33 cellular contexts compared by ENCODE assay signal in genomic region chr5:170563808-170564207, GRCh38. TPM values are rescaled to one million over a fixed set of nuclear protein-coding genes. Genes with fewer than 3 reads are reported as not detected.
"Had no signal": no experiment of that assay in that cellular context is flagged by ENCODE, and none has a peak within 500 bp of the region (broad histone marks: within the 10 kb centered on the region; RNA-seq: fewer than 3 reads in every experiment).

No MANE protein-coding gene starts in this region.

- H3K4me3 Mint-ChIP-seq: activated CD4-positive, alpha-beta memory T cell treated with anti-CD3 and anti-CD28 coated beads, Interleukin-2, amount 10 ng/mL, durations not matched to agents 7 days and 5 days; activated CD4-positive, alpha-beta T cell treated with anti-CD3 and anti-CD28 coated beads, Interleukin-2, amount 10 ng/mL, durations not matched to agents 7 days and 5 days; activated naive CD4-positive, alpha-beta T cell treated with anti-CD3 and anti-CD28 coated beads, Interleukin-2, amount 10 ng/mL, durations not matched to agents 7 days and 5 days; activated naive CD8-positive, alpha-beta T cell treated with anti-CD3 and anti-CD28 coated beads, Interleukin-2, amount 10 ng/mL, durations not matched to agents 7 days and 5 days; activated T-helper 1 cell treated with anti-CD3 and anti-CD28 coated beads, Interleukin-12 subunit alpha, Interleukin-12 subunit beta, Interleukin-2, Interleukin-4 antibody, amounts not matched to agents 30 ng/mL and 10 ng/mL and 1 ng/mL, durations not matched to agents 14 hours and 24 hours and 36 hours; brain; dendritic cell treated with granulocyte-macrophage colony-stimulating factor and Interleukin-4, amounts not matched to agents 40 ng/mL and 50 ng/mL, for 4 days; WTC11 had no signal

- H3K36me3 ChIP-seq: ascending aorta, breast epithelium, cardiac muscle cell, colonic mucosa, esophagus muscularis mucosa, gastrocnemius medialis, heart left ventricle had no signal

- H3K9me3 Mint-ChIP-seq: activated CD4-positive, alpha-beta memory T cell treated with anti-CD3 and anti-CD28 coated beads, Interleukin-2, amount 10 ng/mL, durations not matched to agents 7 days and 5 days; activated CD4-positive, alpha-beta T cell treated with anti-CD3 and anti-CD28 coated beads, Interleukin-2, amount 10 ng/mL, durations not matched to agents 7 days and 5 days; activated naive CD4-positive, alpha-beta T cell treated with anti-CD3 and anti-CD28 coated beads, Interleukin-2, amount 10 ng/mL, durations not matched to agents 7 days and 5 days; activated naive CD4-positive, alpha-beta T cell treated with anti-CD3 and anti-CD28 coated beads, Interleukin-2, amount 50 U/mL, for 72 hours; activated naive CD8-positive, alpha-beta T cell treated with anti-CD3 and anti-CD28 coated beads, Interleukin-2, amount 10 ng/mL, durations not matched to agents 7 days and 5 days; activated T-helper 1 cell treated with anti-CD3 and anti-CD28 coated beads, Interleukin-12 subunit alpha, Interleukin-12 subunit beta, Interleukin-2, Interleukin-4 antibody, amounts not matched to agents 30 ng/mL and 10 ng/mL and 1 ng/mL, durations not matched to agents 14 hours and 24 hours and 36 hours; activated T-helper 2 cell treated with anti-CD3 and anti-CD28 coated beads, Interferon-gamma antibody, Interleukin-2, Interleukin-4, amounts not matched to agents 10 μg/mL and 5 μg/mL and 100 μg/mL, durations not matched to agents 14 hours and 24 hours and 36 hours; brain; dendritic cell treated with granulocyte-macrophage colony-stimulating factor and Interleukin-4, amounts not matched to agents 40 ng/mL and 50 ng/mL, for 4 days; WTC11 had no signal

- H3K27ac ChIP-seq: ascending aorta, breast epithelium, cardiac muscle cell, colonic mucosa, esophagus muscularis mucosa, foreskin keratinocyte, gastrocnemius medialis, heart left ventricle had no signal

- H3K4me1 Mint-ChIP-seq: activated CD4-positive, alpha-beta memory T cell treated with anti-CD3 and anti-CD28 coated beads, Interleukin-2, amount 10 ng/mL, durations not matched to agents 7 days and 5 days; activated CD4-positive, alpha-beta T cell treated with anti-CD3 and anti-CD28 coated beads, Interleukin-2, amount 10 ng/mL, durations not matched to agents 7 days and 5 days; activated naive CD4-positive, alpha-beta T cell treated with anti-CD3 and anti-CD28 coated beads, Interleukin-2, amount 10 ng/mL, durations not matched to agents 7 days and 5 days; activated naive CD8-positive, alpha-beta T cell treated with anti-CD3 and anti-CD28 coated beads, Interleukin-2, amount 10 ng/mL, durations not matched to agents 7 days and 5 days had no signal

- H3K4me3 ChIP-seq: ascending aorta, breast epithelium, cardiac muscle cell, colonic mucosa, dorsolateral prefrontal cortex, esophagus muscularis mucosa, gastrocnemius medialis, heart left ventricle had no signal

- H3K36me3 Mint-ChIP-seq: activated naive CD4-positive, alpha-beta T cell treated with anti-CD3 and anti-CD28 coated beads, Interleukin-2, amount 10 ng/mL, durations not matched to agents 7 days and 5 days; activated naive CD4-positive, alpha-beta T cell treated with anti-CD3 and anti-CD28 coated beads, Interleukin-2, amount 50 U/mL, for 72 hours; activated naive CD8-positive, alpha-beta T cell treated with anti-CD3 and anti-CD28 coated beads, Interleukin-2, amount 10 ng/mL, durations not matched to agents 7 days and 5 days; brain; WTC11 had no signal

- DNase-seq: activated CD4-positive, alpha-beta memory T cell treated with anti-CD3 and anti-CD28 coated beads, Interleukin-2, amount 10 ng/mL, durations not matched to agents 7 days and 5 days; activated CD4-positive, alpha-beta T cell treated with anti-CD3 and anti-CD28 coated beads for 1 hour; activated CD4-positive, alpha-beta T cell treated with anti-CD3 and anti-CD28 coated beads for 4 hours; activated CD4-positive, alpha-beta T cell treated with anti-CD3 and anti-CD28 coated beads, Interleukin-2, amount 10 ng/mL, durations not matched to agents 7 days and 5 days; activated CD4-positive, alpha-beta T cell treated with anti-CD3 and anti-CD28 coated beads, Interleukin-2, amount 50 U/mL, for 4 hours; activated effector memory CD4-positive, alpha-beta T cell treated with anti-CD3 and anti-CD28 coated beads, Interleukin-2, amount 50 U/mL, for 16 hours; activated naive CD4-positive, alpha-beta T cell; activated naive CD4-positive, alpha-beta T cell treated with anti-CD3 and anti-CD28 coated beads, Interleukin-2, amount 10 ng/mL, durations not matched to agents 7 days and 5 days; activated naive CD8-positive, alpha-beta T cell treated with anti-CD3 and anti-CD28 coated beads, Interleukin-2, amount 10 ng/mL, durations not matched to agents 7 days and 5 days; activated T-cell treated with anti-CD3 and anti-CD28 coated beads, Interleukin-2, amount 50 U/mL, for 1 hour; activated T-cell treated with anti-CD3 and anti-CD28 coated beads, Interleukin-2, amount 50 U/mL, for 48 hours; central memory CD4-positive, alpha-beta T cell; cerebellar nuclear complex; colonic mucosa; dorsolateral prefrontal cortex; effector memory CD4-positive, alpha-beta T cell; erythroblast; foreskin keratinocyte; gastrocnemius medialis; glutamatergic neuron; heart left ventricle; T-helper 2 cell had no signal

- H3K27ac Mint-ChIP-seq: activated CD4-positive, alpha-beta memory T cell treated with anti-CD3 and anti-CD28 coated beads, Interleukin-2, amount 10 ng/mL, durations not matched to agents 7 days and 5 days; activated CD4-positive, alpha-beta T cell treated with anti-CD3 and anti-CD28 coated beads, Interleukin-2, amount 10 ng/mL, durations not matched to agents 7 days and 5 days; activated naive CD4-positive, alpha-beta T cell treated with anti-CD3 and anti-CD28 coated beads, Interleukin-2, amount 50 U/mL, for 72 hours; activated naive CD8-positive, alpha-beta T cell treated with anti-CD3 and anti-CD28 coated beads, Interleukin-2, amount 10 ng/mL, durations not matched to agents 7 days and 5 days; activated T-helper 1 cell treated with anti-CD3 and anti-CD28 coated beads, Interleukin-12 subunit alpha, Interleukin-12 subunit beta, Interleukin-2, Interleukin-4 antibody, amounts not matched to agents 30 ng/mL and 10 ng/mL and 1 ng/mL, durations not matched to agents 14 hours and 24 hours and 36 hours; activated T-helper 2 cell treated with anti-CD3 and anti-CD28 coated beads, Interferon-gamma antibody, Interleukin-2, Interleukin-4, amounts not matched to agents 10 μg/mL and 5 μg/mL and 100 μg/mL, durations not matched to agents 14 hours and 24 hours and 36 hours; WTC11 had no signal

- H3K4me1 ChIP-seq: ascending aorta, breast epithelium, colonic mucosa, esophagus muscularis mucosa, foreskin keratinocyte, gastrocnemius medialis, heart left ventricle had no signal

- H3K27me3 ChIP-seq: ascending aorta, cardiac muscle cell, colonic mucosa, gastrocnemius medialis had no signal

- H3K27me3 Mint-ChIP-seq: brain had no signal

- H3K9me3 ChIP-seq: ascending aorta, breast epithelium, colonic mucosa, esophagus muscularis mucosa, gastrocnemius medialis, heart left ventricle had no signal

- ATAC-seq: activated naive CD4-positive, alpha-beta T cell treated with anti-CD3 and anti-CD28 coated beads, Interleukin-2, amount 50 U/mL, for 72 hours; foreskin keratinocyte; gastrocnemius medialis; heart left ventricle; WTC11 had no signal

RNA-seq across cellular contexts. Expression of gene KCNIP1, which starts 60.0 kb away (rescaled TPM):
- total RNA-seq: activated CD4-positive, alpha-beta memory T cell treated with anti-CD3 and anti-CD28 coated beads, Interleukin-2, amount 10 ng/mL, durations not matched to agents 7 days and 5 days; activated CD4-positive, alpha-beta T cell treated with anti-CD3 and anti-CD28 coated beads, Interleukin-2, amount 10 ng/mL, durations not matched to agents 7 days and 5 days; activated naive CD4-positive, alpha-beta T cell treated with anti-CD3 and anti-CD28 coated beads, Interleukin-2, amount 50 U/mL, for 72 hours; activated naive CD8-positive, alpha-beta T cell treated with anti-CD3 and anti-CD28 coated beads, Interleukin-2, amount 10 ng/mL, durations not matched to agents 7 days and 5 days; activated T-helper 1 cell treated with anti-CD3 and anti-CD28 coated beads, Interleukin-12 subunit alpha, Interleukin-12 subunit beta, Interleukin-2, Interleukin-4 antibody, amounts not matched to agents 30 ng/mL and 10 ng/mL and 1 ng/mL, durations not matched to agents 14 hours and 24 hours and 36 hours; activated T-helper 2 cell treated with anti-CD3 and anti-CD28 coated beads, Interferon-gamma antibody, Interleukin-2, Interleukin-4, amounts not matched to agents 10 μg/mL and 5 μg/mL and 100 μg/mL, durations not matched to agents 14 hours and 24 hours and 36 hours; ascending aorta; foreskin keratinocyte; gastrocnemius medialis; T-helper 1 cell treated with Interleukin-12 subunit alpha and Interleukin-12 subunit beta and Interleukin-4 antibody, amounts not matched to agents 30 ng/mL and 1 ng/mL, for 36 hours had no signal
- polyA plus RNA-seq: cardiac muscle cell, foreskin keratinocyte, heart left ventricle had no signal
